ENCODE assay signal across 21 cellular contexts in the genomic region with DNA sequence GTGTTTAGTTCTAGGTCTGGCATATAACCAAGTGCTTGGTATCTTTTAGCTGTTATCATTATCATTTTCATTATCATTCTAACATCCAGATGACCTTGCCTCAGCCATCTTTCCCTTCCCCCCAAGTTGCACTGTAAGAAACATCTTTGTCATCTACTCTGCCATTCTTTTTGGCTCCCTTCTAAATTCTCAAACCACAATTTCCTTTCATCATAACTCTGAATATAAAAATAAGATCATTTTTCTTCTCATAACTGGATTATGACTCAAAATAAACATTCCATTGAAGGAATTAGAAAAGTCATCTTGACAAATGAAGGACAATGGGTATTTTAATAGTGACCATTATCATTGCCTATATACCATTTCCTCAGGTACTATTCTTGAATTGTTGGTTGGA.
"Had no signal": no experiment of that assay in that cellular context is flagged by ENCODE, and none has a peak within 500 bp of the region (broad histone marks: within the 10 kb centered on the region; RNA-seq: fewer than 3 reads in every experiment).

No MANE protein-coding gene starts in this region.

- H3K27ac ChIP-seq: breast epithelium, KMS-11, SK-N-MC had no signal

- H3K4me3 ChIP-seq: breast epithelium, SK-N-MC had no signal

- ATAC-seq: activated CD8-positive, alpha-beta T cell treated with anti-CD3 and anti-CD28 coated beads, Interleukin-2, amount 10 ng/mL, durations not matched to agents 7 days and 5 days; activated T-cell treated with anti-CD3 and anti-CD28 coated beads, Interleukin-2, amount 50 U/mL, for 4 hours; WTC11 had no signal

- H3K4me2 ChIP-seq: KMS-11 had no signal

- H3K9ac ChIP-seq: KMS-11 had no signal

- H3K27me3 ChIP-seq: breast epithelium had no signal

- H3K36me3 ChIP-seq: breast epithelium had no signal

- DNase-seq: activated CD4-positive, alpha-beta T cell treated with anti-CD3 and anti-CD28 coated beads for 48 hours; activated CD4-positive, alpha-beta T cell treated with anti-CD3 and anti-CD28 coated beads, Interleukin-2, amount 50 U/mL, for 4 hours; activated CD4-positive, CD25-positive, alpha-beta regulatory T cell treated with anti-CD3 and anti-CD28 coated beads, Interleukin-2, amount 50 U/mL, for 72 hours; activated CD8-positive, alpha-beta T cell treated with anti-CD3 and anti-CD28 coated beads, Interleukin-2, amount 10 ng/mL, durations not matched to agents 7 days and 5 days; activated gamma-delta T cell; activated naive CD4-positive, alpha-beta T cell treated with anti-CD3 and anti-CD28 coated beads for 36 hours; activated naive CD8-positive, alpha-beta T cell treated with anti-CD3 and anti-CD28 coated beads for 36 hours; activated T-cell treated with anti-CD3 and anti-CD28 coated beads, Interleukin-2, amount 50 U/mL, for 4 hours; caudate nucleus; MM.1S; NCI-H1105 treated with DMSO at 0.1 percent for 48 hours; NCI-H1436 treated with DMSO at 0.1 percent for 48 hours; NCI-H187; NCI-H2081; NCI-H446; NCI-H524; SW 1271 had no signal

- H3K9me3 ChIP-seq: breast epithelium had no signal

- H3K4me1 ChIP-seq: breast epithelium had no signal
